In the genomic region with DNA sequence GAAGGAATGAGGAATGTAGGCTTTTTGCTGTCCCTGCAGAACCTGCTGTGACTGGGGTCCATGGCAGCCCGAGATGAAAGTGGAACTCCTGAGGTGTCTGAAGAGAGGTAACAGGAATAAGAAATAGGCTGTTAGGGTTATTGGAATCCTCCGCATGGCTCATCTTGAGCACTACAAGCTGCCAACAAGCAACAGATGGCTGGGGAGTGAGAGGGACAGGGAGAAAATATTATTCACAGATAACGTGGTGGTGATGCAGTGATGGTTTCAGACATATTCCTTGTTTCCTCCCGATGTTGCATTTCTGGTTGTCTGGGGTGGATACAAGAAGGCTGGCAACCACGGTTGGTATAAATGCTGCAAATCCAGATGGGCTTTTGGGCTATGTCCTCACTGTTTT, we compare ENCODE assay signal across 20 cellular contexts. TPM values are rescaled to one million over a fixed set of nuclear protein-coding genes. Genes with fewer than 3 reads are reported as not detected.
DNase-seq lines count a peak whose midpoint lies in the region; ATAC-seq, FAIRE-seq and TF ChIP-seq lines count a peak whose summit lies in the region.
"Had no signal": no experiment of that assay in that cellular context is flagged by ENCODE, and none has a peak within 500 bp of the region (broad histone marks: within the 10 kb centered on the region; RNA-seq: fewer than 3 reads in every experiment).

No MANE protein-coding gene starts in this region.

- no peaks in the 10 kb centered on the region for H3K27me3 ChIP-seq in pancreas
- H3K27me3 ChIP-seq: BLaER1 treated with 17β-estradiol and CSF1 and Interleukin-3, amounts not matched to agents 10 nM and 100 nM; MG63 had no signal

- 89 to 93% methylated on average over 5 of the region's 5 CpGs for WGBS in pancreas, 2 donors

- no peaks in the 10 kb centered on the region for H3K27me3 Mint-ChIP-seq in natural killer cell (ENCODE audit: low read depth in 2 of 2)
- no peaks in the 10 kb centered on the region for H3K27me3 Mint-ChIP-seq in natural killer cell treated with Interleukin-12 subunit alpha and Interleukin-12 subunit beta and Interleukin-15 and Interleukin-18, amount 100 ng/mL, for 72 hours
- H3K27me3 Mint-ChIP-seq in activated T-helper 17 cell treated with anti-CD3 and anti-CD28 coated beads, Interleukin-2, amount 50 U/mL, for 72 hours = no peaks in the 10 kb centered on the region
- no peaks in the 10 kb centered on the region for H3K27me3 Mint-ChIP-seq in dendritic cell treated with granulocyte-macrophage colony-stimulating factor and Interleukin-4, amounts not matched to agents 40 ng/mL and 50 ng/mL, for 4 days

- H3K27ac Mint-ChIP-seq in natural killer cell = peak overlapping the region; percentile 6 to 38
- H3K27ac Mint-ChIP-seq in natural killer cell treated with Interleukin-12 subunit alpha and Interleukin-12 subunit beta and Interleukin-15 and Interleukin-18, amount 100 ng/mL, for 72 hours = no peak overlapping the region
- H3K27ac Mint-ChIP-seq in activated T-helper 17 cell treated with anti-CD3 and anti-CD28 coated beads, Interleukin-2, amount 50 U/mL, for 72 hours = peak overlapping the region; percentile 51
- peak overlapping the region; percentile 40 for H3K27ac Mint-ChIP-seq in dendritic cell treated with granulocyte-macrophage colony-stimulating factor and Interleukin-4, amounts not matched to agents 40 ng/mL and 50 ng/mL, for 4 days
- H3K27ac Mint-ChIP-seq: CD8-positive, alpha-beta T cell had no signal

- no peak overlapping the region for H3K27ac ChIP-seq in pancreas
- H3K27ac ChIP-seq: A549; BLaER1 treated with 17β-estradiol and CSF1 and Interleukin-3, amounts not matched to agents 10 nM and 100 nM; HL-60 had no signal

- no peak overlapping the region for H3K4me3 ChIP-seq in pancreas
- H3K4me3 ChIP-seq: A549; BLaER1 treated with 17β-estradiol and CSF1 and Interleukin-3, amounts not matched to agents 10 nM and 100 nM; MG63 had no signal

- no peaks in the 10 kb centered on the region for H3K9me3 ChIP-seq in pancreas
- H3K9me3 ChIP-seq: A549; BLaER1 treated with 17β-estradiol and CSF1 and Interleukin-3, amounts not matched to agents 10 nM and 100 nM; MG63 had no signal

- peaks cover 3 to 58% (median 13%) of the 10 kb centered on the region in 3 donors for H3K36me3 ChIP-seq in pancreas

- intact Hi-C loops in natural killer cell (cut with micrococcal nuclease) (loop anchor here (5.0 kb wide), 1 partner anchor 217 kb away; no protein-coding TSS in a partner anchor), pancreas (cut with DNase I) (no loop called here)
- intact Hi-C loops in dendritic cell treated with granulocyte-macrophage colony-stimulating factor and Interleukin-4, amounts not matched to agents 40 ng/mL and 50 ng/mL, for 4 days (cut with micrococcal nuclease) = no loop called here

- ATAC-seq in natural killer cell (no peak), pancreas (no peak)
- ATAC-seq in natural killer cell treated with Interleukin-12 subunit alpha and Interleukin-12 subunit beta and Interleukin-15 and Interleukin-18, amount 100 ng/mL, for 72 hours = no peak
- no peak for ATAC-seq in activated T-helper 17 cell treated with anti-CD3 and anti-CD28 coated beads, Interleukin-2, amount 50 U/mL, for 72 hours (replicated peaks)
- ATAC-seq: A549; CD8-positive, alpha-beta T cell; Right ventricle myocardium inferior had no signal

- H3K4me3 Mint-ChIP-seq in natural killer cell = no peak overlapping the region
- no peak overlapping the region for H3K4me3 Mint-ChIP-seq in natural killer cell treated with Interleukin-12 subunit alpha and Interleukin-12 subunit beta and Interleukin-15 and Interleukin-18, amount 100 ng/mL, for 72 hours
- no peak overlapping the region for H3K4me3 Mint-ChIP-seq in activated T-helper 17 cell treated with anti-CD3 and anti-CD28 coated beads, Interleukin-2, amount 50 U/mL, for 72 hours
- H3K4me3 Mint-ChIP-seq in dendritic cell treated with granulocyte-macrophage colony-stimulating factor and Interleukin-4, amounts not matched to agents 40 ng/mL and 50 ng/mL, for 4 days = no peak overlapping the region
- H3K4me3 Mint-ChIP-seq: CD8-positive, alpha-beta T cell had no signal

- no peak for TF ChIP-seq CTCF in natural killer cell (IDR thresholded peaks at IDR 0.05)
- no peak for TF ChIP-seq CTCF in pancreas (IDR thresholded peaks at IDR 0.05)

- H3K4me1 Mint-ChIP-seq in natural killer cell = peaks cover 4 to 12% of the 10 kb centered on the region in 2 donors
- peaks cover under 1 to 3% of the 10 kb centered on the region in 2 donors for H3K4me1 Mint-ChIP-seq in natural killer cell treated with Interleukin-12 subunit alpha and Interleukin-12 subunit beta and Interleukin-15 and Interleukin-18, amount 100 ng/mL, for 72 hours (ENCODE audit: low read depth in 2 of 2)
- peaks cover 7% of the 10 kb centered on the region for H3K4me1 Mint-ChIP-seq in activated T-helper 17 cell treated with anti-CD3 and anti-CD28 coated beads, Interleukin-2, amount 50 U/mL, for 72 hours
- H3K4me1 Mint-ChIP-seq in dendritic cell treated with granulocyte-macrophage colony-stimulating factor and Interleukin-4, amounts not matched to agents 40 ng/mL and 50 ng/mL, for 4 days (ENCODE audit: low read depth) = no peaks in the 10 kb centered on the region

- no peak for FAIRE-seq in pancreas (lab: Jason Lieb, UNC)
- FAIRE-seq: A549, H54, RCC 7860 had no signal

- H3K36me3 Mint-ChIP-seq in natural killer cell = peaks cover 26% of the 10 kb centered on the region
- H3K36me3 Mint-ChIP-seq in natural killer cell treated with Interleukin-12 subunit alpha and Interleukin-12 subunit beta and Interleukin-15 and Interleukin-18, amount 100 ng/mL, for 72 hours = peaks cover 21% of the 10 kb centered on the region
- peaks cover 99% of the 10 kb centered on the region for H3K36me3 Mint-ChIP-seq in activated T-helper 17 cell treated with anti-CD3 and anti-CD28 coated beads, Interleukin-2, amount 50 U/mL, for 72 hours (ENCODE audit: low read depth)
- peaks cover 100% of the 10 kb centered on the region for H3K36me3 Mint-ChIP-seq in dendritic cell treated with granulocyte-macrophage colony-stimulating factor and Interleukin-4, amounts not matched to agents 40 ng/mL and 50 ng/mL, for 4 days (ENCODE audit: low read depth)

- no peak for DNase-seq in natural killer cell
- DNase-seq in natural killer cell treated with Interleukin-12 subunit alpha and Interleukin-12 subunit beta and Interleukin-15 and Interleukin-18, amount 100 ng/mL, for 72 hours (ENCODE audit: low spot score) = no peak
- DNase-seq in pancreas = no peak
- DNase-seq in NAMALWA (ENCODE audit: low spot score) = no peak
- no peak for DNase-seq in occipital lobe (lab: John Stamatoyannopoulos, UW)
- DNase-seq: CD8-positive, alpha-beta T cell; DMS79; Kasumi-1; MG63; NCI-H1092; NCI-H146; NCI-H2029 treated with DMSO at 0.1 percent for 48 hours had no signal

- no peaks in the 10 kb centered on the region for H3K9me3 Mint-ChIP-seq in natural killer cell
- no peaks in the 10 kb centered on the region for H3K9me3 Mint-ChIP-seq in natural killer cell treated with Interleukin-12 subunit alpha and Interleukin-12 subunit beta and Interleukin-15 and Interleukin-18, amount 100 ng/mL, for 72 hours
- H3K9me3 Mint-ChIP-seq in activated T-helper 17 cell treated with anti-CD3 and anti-CD28 coated beads, Interleukin-2, amount 50 U/mL, for 72 hours = no peaks in the 10 kb centered on the region
- no peaks in the 10 kb centered on the region for H3K9me3 Mint-ChIP-seq in dendritic cell treated with granulocyte-macrophage colony-stimulating factor and Interleukin-4, amounts not matched to agents 40 ng/mL and 50 ng/mL, for 4 days
- H3K9me3 Mint-ChIP-seq: CD8-positive, alpha-beta T cell had no signal

- no peaks in the 10 kb centered on the region for H3K4me1 ChIP-seq in pancreas
- H3K4me1 ChIP-seq: A549; BLaER1 treated with 17β-estradiol and CSF1 and Interleukin-3, amounts not matched to agents 10 nM and 100 nM had no signal

RNA-seq across cellular contexts. Expression of a gene that starts 46.1 kb away (rescaled TPM):
- total RNA-seq in natural killer cell = 10 to 100 TPM; 40.6 to 48.8 (median 41.5) TPM
- total RNA-seq in natural killer cell treated with Interleukin-12 subunit alpha and Interleukin-12 subunit beta and Interleukin-15 and Interleukin-18, amount 100 ng/mL, for 72 hours = 10 to 100 TPM; 53.3 to 60.7 TPM
- 10 to 100 TPM; 32.5 to 55.0 TPM for total RNA-seq in activated T-helper 17 cell treated with anti-CD3 and anti-CD28 coated beads, Interleukin-2, amount 50 U/mL, for 72 hours
- 10 to 100 TPM; 10.3 to 21.2 (median 14.1) TPM for total RNA-seq in pancreas
- polyA plus RNA-seq in pancreas = 1 to 10 TPM; 5.1 to 8.7 TPM
- total RNA-seq in occipital lobe = 40.2 TPM

RNA-seq across cellular contexts. Expression of a gene that starts 46.5 kb away (rescaled TPM):
- 10 to 100 TPM; 13.4 to 16.1 (median 14.1) TPM for total RNA-seq in natural killer cell
- 10 to 100 TPM; 18.9 to 49.5 TPM for total RNA-seq in natural killer cell treated with Interleukin-12 subunit alpha and Interleukin-12 subunit beta and Interleukin-15 and Interleukin-18, amount 100 ng/mL, for 72 hours
- 10 to 100 TPM; 51.4 to 72.1 TPM for total RNA-seq in activated T-helper 17 cell treated with anti-CD3 and anti-CD28 coated beads, Interleukin-2, amount 50 U/mL, for 72 hours
- total RNA-seq in pancreas = 10 to 100 TPM; 10.7 to 17.3 (median 15.2) TPM
- 10 to 100 TPM in 1 of 2 donors, 1 to 10 TPM in 1; 6.5 to 11.6 TPM for polyA plus RNA-seq in pancreas
- 39.8 TPM for total RNA-seq in occipital lobe

Comparison
In these comparisons a context has a peak if more than half of its experiments do, and no peak if none do; other contexts are left out.
1. H3K27ac Mint-ChIP-seq: peak in natural killer cell (2 of 2), activated T-helper 17 cell treated with anti-CD3 and anti-CD28 coated beads, Interleukin-2, amount 50 U/mL, for 72 hours (single experiment) and dendritic cell treated with granulocyte-macrophage colony-stimulating factor and Interleukin-4, amounts not matched to agents 40 ng/mL and 50 ng/mL, for 4 days (single experiment); none in natural killer cell treated with Interleukin-12 subunit alpha and Interleukin-12 subunit beta and Interleukin-15 and Interleukin-18, amount 100 ng/mL, for 72 hours (0 of 2).